13 cellular contexts compared by ENCODE assay signal in genomic region chr10:3554121-3554522, GRCh38.
DNase-seq lines count a peak whose midpoint lies in the region; ATAC-seq, FAIRE-seq and TF ChIP-seq lines count a peak whose summit lies in the region.
"Had no signal": no experiment of that assay in that cellular context is flagged by ENCODE, and none has a peak within 500 bp of the region (broad histone marks: within the 10 kb centered on the region; RNA-seq: fewer than 3 reads in every experiment).

No MANE protein-coding gene starts in this region.

- H3K9me3 Mint-ChIP-seq in activated T-cell treated with anti-CD3 and anti-CD28 coated beads, Interleukin-2, amount 50 U/mL, for 24 hours: no peaks in the 10 kb centered on the region
- H3K9me3 Mint-ChIP-seq in T-cell: no peaks in the 10 kb centered on the region
- H3K9me3 Mint-ChIP-seq in stimulated activated naive B cell treated with anti-CD40 and anti-IgM and Interleukin-4, amounts not matched to agents 10 μg/mL and 1 μg/mL and 100 μg/mL, for 72 hours: peaks cover 0 to 1% of the 10 kb centered on the region in 2 donors

- no peak overlapping the region for H3K4me3 ChIP-seq in endothelial cell of umbilical vein (replicated peaks in 1 of 3; ENCODE audit: insufficient read depth in 1 of 3, low read depth in 1 of 3, low read length in 3 of 3)
- H3K4me3 ChIP-seq: heart right ventricle, spleen had no signal

- H3K27ac ChIP-seq in endothelial cell of umbilical vein (ENCODE audit: insufficient read depth, low read depth, low read length): no peak overlapping the region
- H3K27ac ChIP-seq: epithelial cell of prostate, heart right ventricle, spleen had no signal

- peaks cover 23% of the 10 kb centered on the region for H3K27me3 Mint-ChIP-seq in activated T-cell treated with anti-CD3 and anti-CD28 coated beads, Interleukin-2, amount 50 U/mL, for 24 hours
- H3K27me3 Mint-ChIP-seq in T-cell: peaks cover 8 to 10% of the 10 kb centered on the region in 2 donors
- peaks cover 4 to 7% of the 10 kb centered on the region in 2 donors for H3K27me3 Mint-ChIP-seq in stimulated activated naive B cell treated with anti-CD40 and anti-IgM and Interleukin-4, amounts not matched to agents 10 μg/mL and 1 μg/mL and 100 μg/mL, for 72 hours

- H3K4me3 Mint-ChIP-seq in activated T-cell treated with anti-CD3 and anti-CD28 coated beads, Interleukin-2, amount 50 U/mL, for 24 hours: peak overlapping the region; percentile 52
- H3K4me3 Mint-ChIP-seq in T-cell: peak overlapping the region; percentile 21 to 50 (median 37)
- H3K4me3 Mint-ChIP-seq in stimulated activated naive B cell treated with anti-CD40 and anti-IgM and Interleukin-4, amounts not matched to agents 10 μg/mL and 1 μg/mL and 100 μg/mL, for 72 hours: peak overlapping the region; percentile 3 to 61

- no peak for TF ChIP-seq POLR2A in endothelial cell of umbilical vein (IDR thresholded peaks at IDR 0.05; ENCODE audit: low read depth, low read length)

- no peaks in the 10 kb centered on the region for H3K79me2 ChIP-seq in endothelial cell of umbilical vein (ENCODE audit: control insufficient read depth, insufficient read depth, low read length)

- H3K4me2 ChIP-seq in endothelial cell of umbilical vein (ENCODE audit: insufficient read depth, low read length): no peak overlapping the region

- H3K9me3 ChIP-seq in endothelial cell of umbilical vein (replicated peaks; ENCODE audit: control insufficient read depth, insufficient read depth, low read length): no peaks in the 10 kb centered on the region
- H3K9me3 ChIP-seq: heart right ventricle, spleen had no signal

- peak in 3 of 4 experiments; percentile 24 to 46 (median 28) for ATAC-seq in T-cell (replicated peaks in 1 of 4)
- no peak for ATAC-seq in stimulated activated naive B cell treated with anti-CD40 and anti-IgM and Interleukin-4, amounts not matched to agents 10 μg/mL and 1 μg/mL and 100 μg/mL, for 72 hours (replicated peaks)
- ATAC-seq: heart right ventricle had no signal

- no peak overlapping the region for H3K9ac ChIP-seq in endothelial cell of umbilical vein (replicated peaks; ENCODE audit: extremely low read depth, insufficient read depth, low read length)

- no peak for DNase-seq in activated T-cell treated with anti-CD3 and anti-CD28 coated beads, Interleukin-2, amount 50 U/mL, for 24 hours
- no peak for DNase-seq in activated T-cell treated with anti-CD3 and anti-CD28 coated beads for 4 hours
- no peak for DNase-seq in T-cell
- DNase-seq in endothelial cell of umbilical vein (ENCODE audit: low read depth, low spot score): no peak
- DNase-seq in stimulated activated naive B cell treated with anti-CD40 and anti-IgM and Interleukin-4, amounts not matched to agents 10 μg/mL and 1 μg/mL and 100 μg/mL, for 72 hours: no peak
- DNase-seq in AG20443 (ENCODE audit: low spot score): no peak
- DNase-seq in putamen (ENCODE audit: low spot score): no peak
- DNase-seq in epidermal melanocyte (ENCODE audit: insufficient read length, low spot score): no peak
- DNase-seq: heart right ventricle, NCI-H187 treated with DMSO at 0.1 percent for 48 hours, spleen had no signal

- FAIRE-seq in endothelial cell of umbilical vein (lab: Jason Lieb, UNC): no peak
- FAIRE-seq: GM19239 had no signal

- H3K27ac Mint-ChIP-seq in activated T-cell treated with anti-CD3 and anti-CD28 coated beads, Interleukin-2, amount 50 U/mL, for 24 hours: peak overlapping the region; percentile 79
- H3K27ac Mint-ChIP-seq in T-cell: peak overlapping the region in 1 of 2 donors; percentile 34
- H3K27ac Mint-ChIP-seq in stimulated activated naive B cell treated with anti-CD40 and anti-IgM and Interleukin-4, amounts not matched to agents 10 μg/mL and 1 μg/mL and 100 μg/mL, for 72 hours: no peak overlapping the region

- peaks cover 9% of the 10 kb centered on the region for H3K4me1 Mint-ChIP-seq in activated T-cell treated with anti-CD3 and anti-CD28 coated beads, Interleukin-2, amount 50 U/mL, for 24 hours (ENCODE audit: low read depth)
- peaks cover 13 to 16% (median 15%) of the 10 kb centered on the region in 3 donors for H3K4me1 Mint-ChIP-seq in T-cell
- peaks cover 9 to 29% of the 10 kb centered on the region in 2 donors for H3K4me1 Mint-ChIP-seq in stimulated activated naive B cell treated with anti-CD40 and anti-IgM and Interleukin-4, amounts not matched to agents 10 μg/mL and 1 μg/mL and 100 μg/mL, for 72 hours

- CTCF ChIA-PET in T-cell (lab: Charles Lee) (no interaction called here), endothelial cell of umbilical vein (lab: Charles Lee) (no interaction called here)

- H4K20me1 ChIP-seq in endothelial cell of umbilical vein (replicated peaks; ENCODE audit: control insufficient read depth, extremely low read depth, insufficient read depth, low read length): no peaks in the 10 kb centered on the region

- POLR2A ChIA-PET in T-cell (lab: Charles Lee): no interaction called here
- POLR2A ChIA-PET in endothelial cell of umbilical vein (lab: Charles Lee): no interaction called here

- H3K36me3 Mint-ChIP-seq in activated T-cell treated with anti-CD3 and anti-CD28 coated beads, Interleukin-2, amount 50 U/mL, for 24 hours (ENCODE audit: low read depth): no peaks in the 10 kb centered on the region
- H3K36me3 Mint-ChIP-seq in T-cell: no peaks in the 10 kb centered on the region
- peaks cover 0 to 1% of the 10 kb centered on the region in 2 donors for H3K36me3 Mint-ChIP-seq in stimulated activated naive B cell treated with anti-CD40 and anti-IgM and Interleukin-4, amounts not matched to agents 10 μg/mL and 1 μg/mL and 100 μg/mL, for 72 hours

- no TSS peak for BruUV-seq in endothelial cell of umbilical vein (replicated peaks; lab: Mats Ljungman, UMichigan)

- H3K27me3 ChIP-seq in endothelial cell of umbilical vein (ENCODE audit: control insufficient read depth in 2 of 2, insufficient read depth in 2 of 2, low read length in 2 of 2): no peaks in the 10 kb centered on the region
- H3K27me3 ChIP-seq: heart right ventricle, spleen had no signal

- no peak for TF ChIP-seq CTCF in endothelial cell of umbilical vein (IDR thresholded peaks at IDR 0.05; ENCODE audit: extremely low read depth in 1 of 2, insufficient read depth in 1 of 2, low read depth in 1 of 2, low read length in 2 of 2)

- H2AFZ ChIP-seq in endothelial cell of umbilical vein (ENCODE audit: low read depth, low read length): peak overlapping the region; percentile 45

- dilution Hi-C loops in endothelial cell of umbilical vein (cut with MboI; ENCODE audit: extremely low pct_ligation_motif_present, low sequenced_read_pairs): no loop called here

- no peaks in the 10 kb centered on the region for H3K9me1 ChIP-seq in endothelial cell of umbilical vein (replicated peaks; ENCODE audit: control insufficient read depth, extremely low read depth, insufficient read depth, low read length)

- intact Hi-C loops in endothelial cell of umbilical vein (cut with micrococcal nuclease): no loop called here

- H3K36me3 ChIP-seq in endothelial cell of umbilical vein (ENCODE audit: control insufficient read depth in 2 of 2, extremely low read depth in 1 of 2, insufficient read depth in 2 of 2, low read length in 2 of 2): no peaks in the 10 kb centered on the region
- H3K36me3 ChIP-seq: heart right ventricle, spleen had no signal

- H3K4me1 ChIP-seq in endothelial cell of umbilical vein (ENCODE audit: control insufficient read depth, extremely low read depth, insufficient read depth, low read length): no peaks in the 10 kb centered on the region
- H3K4me1 ChIP-seq: heart right ventricle had no signal

TF ChIP-seq in endothelial cell of umbilical vein, 7 proteins besides CTCF, POLR2A, EP300 and RAD21:
- TF ChIP-seq MYC (IDR thresholded peaks at IDR 0.05; ENCODE audit: low read depth, low read length): no peak
- TF ChIP-seq FOS (IDR thresholded peaks at IDR 0.05; ENCODE audit: borderline replicate concordance, insufficient read depth, low read length): no peak
- no peak for TF ChIP-seq POLR2AphosphoS5 (IDR thresholded peaks at IDR 0.05; ENCODE audit: insufficient read depth, low read depth, low read length)

Comparison
In these comparisons a context has a peak if more than half of its experiments do, and no peak if none do; other contexts are left out.
1. ATAC-seq: peak in T-cell (3 of 4); none in stimulated activated naive B cell treated with anti-CD40 and anti-IgM and Interleukin-4, amounts not matched to agents 10 μg/mL and 1 μg/mL and 100 μg/mL, for 72 hours (0 of 2).
2. Peak in every context shown above with its lines, with median percentiles within 50 percentile points of each other: H3K4me3 Mint-ChIP-seq.